8 cellular contexts compared by ENCODE assay signal in the genomic region with DNA sequence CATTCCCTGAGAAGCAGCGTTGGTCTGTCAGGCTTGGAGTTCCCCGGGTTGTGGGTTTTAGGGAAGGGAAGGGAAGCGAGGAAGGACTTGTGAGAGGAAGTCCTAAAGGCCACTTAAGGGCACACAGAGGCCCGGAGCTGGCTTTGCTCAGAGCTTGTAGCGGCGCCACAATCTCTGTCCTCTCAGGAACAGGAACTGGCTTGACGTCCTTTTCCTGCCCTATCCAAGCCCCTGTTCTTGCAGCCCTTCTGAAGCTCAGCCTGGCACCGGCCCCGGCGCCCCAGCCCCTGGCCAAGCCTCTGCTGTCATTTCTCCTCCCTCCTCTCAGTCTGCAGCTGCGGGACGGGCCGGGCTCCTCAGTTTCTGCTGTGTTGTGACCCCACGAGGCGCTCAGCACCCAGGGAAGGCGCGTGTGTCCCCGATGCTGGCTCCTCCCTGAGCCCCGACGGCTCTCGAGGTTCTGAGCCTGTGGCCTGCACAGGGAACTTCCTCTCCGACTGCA. TPM values are rescaled to one million over a fixed set of nuclear protein-coding genes. Genes with fewer than 3 reads are reported as not detected.
DNase-seq lines count a peak whose midpoint lies in the region; ATAC-seq and TF ChIP-seq lines count a peak whose summit lies in the region.

A gene (plus strand): TSS at position 140 of the 502 bp plus-strand sequence. CDS start 16,069 bp downstream, outside the sequence.

- H3K27ac Mint-ChIP-seq in immature natural killer cell (peak within 1 kb of the TSS; percentile 86 to 99 (median 99)), osteocyte (ENCODE audit: unreplicated experiment) (no peak within 1 kb of the TSS)

- H3K4me3 ChIP-seq in GM08714 (ENCODE audit: low read length): peak within 1 kb of the TSS; percentile 42; the same call in 1 of the 2 replicates

- ATAC-seq in HG03135 (IDR thresholded peaks at IDR 0.05; ENCODE audit: unreplicated experiment): peak; percentile 45
- no peak for ATAC-seq in GM21515 (IDR thresholded peaks at IDR 0.05; ENCODE audit: unreplicated experiment)

- H3K9me3 Mint-ChIP-seq in immature natural killer cell (peaks cover 0 to 2% (median 0%) of the 10 kb centered on the region in 6 donors), osteocyte (ENCODE audit: unreplicated experiment) (no peaks in the 10 kb centered on the region)

- no peak for TF ChIP-seq CTCF in osteocyte (IDR thresholded peaks at IDR 0.05)

- H3K36me3 Mint-ChIP-seq in immature natural killer cell (peaks cover 18 to 27% (median 23%) of the 10 kb centered on the region in 3 donors), osteocyte (ENCODE audit: unreplicated experiment) (no peaks in the 10 kb centered on the region)

- peak; percentile 75 to 78 for DNase-seq in activated T-cell treated with anti-CD3 and anti-CD28 coated beads, Interleukin-2, amount 50 U/mL, for 48 hours
- DNase-seq in immature natural killer cell (peak; percentile 49 to 61 (median 56)), NCI-H2029 treated with DMSO at 0.1 percent for 48 hours (lab: John Stamatoyannopoulos, UW) (no peak), osteocyte (ENCODE audit: extremely low spot score, unreplicated experiment) (no peak)
- DNase-seq in stimulated activated CD8-positive, alpha-beta memory T cell treated with anti-CD3 and anti-CD28 coated beads, Interleukin-12 subunit alpha, Interleukin-12 subunit beta, amount 100 ng/mL, for 1 hour (ENCODE audit: low read depth): peak; percentile 39

- H3K4me3 Mint-ChIP-seq in immature natural killer cell (peak within 1 kb of the TSS; percentile 95 to 100 (median 98)), osteocyte (ENCODE audit: unreplicated experiment) (no peak within 1 kb of the TSS)

- peaks cover 74 to 89% of the 10 kb centered on the region in 2 donors for H3K4me1 Mint-ChIP-seq in immature natural killer cell
- H3K4me1 Mint-ChIP-seq in osteocyte (ENCODE audit: unreplicated experiment): no peaks in the 10 kb centered on the region

- H3K27me3 Mint-ChIP-seq in immature natural killer cell (ENCODE audit: low read depth in 3 of 3) (peaks cover 5 to 16% (median 8%) of the 10 kb centered on the region in 3 donors), osteocyte (ENCODE audit: unreplicated experiment) (peaks cover 18% of the 10 kb centered on the region)

RNA-seq across cellular contexts. Expression of the gene that starts here (rescaled TPM):
- 10 to 100 TPM in 1 of 3 donors, 1 to 10 TPM in 2; 2.6 to 25.1 (median 5.0) TPM for polyA plus RNA-seq in immature natural killer cell
- total RNA-seq in osteocyte: not detected in 2 replicates

Comparison
In these comparisons a context has a peak if more than half of its experiments do, and no peak if none do; other contexts are left out.
1. DNase-seq: peak in activated T-cell treated with anti-CD3 and anti-CD28 coated beads, Interleukin-2, amount 50 U/mL, for 48 hours (2 of 2), immature natural killer cell (3 of 3) and stimulated activated CD8-positive, alpha-beta memory T cell treated with anti-CD3 and anti-CD28 coated beads, Interleukin-12 subunit alpha, Interleukin-12 subunit beta, amount 100 ng/mL, for 1 hour (single experiment); none in NCI-H2029 treated with DMSO at 0.1 percent for 48 hours (single experiment) and osteocyte (single experiment).